24 cellular contexts compared by ENCODE assay signal in genomic region chr2:176492583-176492982, GRCh38.
"Had no signal": no experiment of that assay in that cellular context is flagged by ENCODE, and none has a peak within 500 bp of the region (broad histone marks: within the 10 kb centered on the region; RNA-seq: fewer than 3 reads in every experiment).

No MANE protein-coding gene starts in this region.

- H3K36me3 ChIP-seq: left lung, neutrophil, ovary, prostate gland, spleen, tibial artery had no signal

- H3K27me3 ChIP-seq: ovary had no signal

- H3K9me3 ChIP-seq: left lung, neutrophil, ovary, prostate gland, spleen, tibial artery had no signal

- H3K4me1 ChIP-seq: prostate gland had no signal

- H3K27ac ChIP-seq: neutrophil, prostate gland, tibial artery had no signal

- DNase-seq: activated CD4-positive, alpha-beta T cell treated with anti-CD3 and anti-CD28 coated beads for 36 hours; activated CD4-positive, alpha-beta T cell treated with anti-CD3 and anti-CD28 coated beads, Interleukin-2, amount 50 U/mL, for 4 hours; activated CD8-positive, alpha-beta memory T cell treated with anti-CD3 and anti-CD28 coated beads, Interleukin-2, amount 50 U/mL, for 48 hours; activated naive CD4-positive, alpha-beta T cell treated with Interleukin-2 at 50 U/mL for 16 hours; activated naive CD8-positive, alpha-beta T cell treated with anti-CD3 and anti-CD28 coated beads for 36 hours; activated T-cell treated with anti-CD3 and anti-CD28 coated beads, Interleukin-2, amount 50 U/mL, for 4 hours; cerebellar nuclear complex; cortex of kidney; glutamatergic neuron; hippocampal formation; kidney glomerular epithelial cell; left lung; naive thymus-derived CD8-positive, alpha-beta T cell; ovary; spleen; stimulated activated CD4-positive, alpha-beta T cell treated with anti-CD3 and anti-CD28 coated beads, Interleukin-4, amount 100 ng/mL, for 4 hours; stimulated activated naive CD8-positive, alpha-beta T cell treated with anti-CD3 and anti-CD28 coated beads, Interleukin-15, amount 100 ng/mL, for 72 hours; T1000; tibial artery had no signal

- ATAC-seq: activated CD4-positive, alpha-beta T cell treated with anti-CD3 and anti-CD28 coated beads for 36 hours; activated T-cell treated with anti-CD3 and anti-CD28 coated beads, Interleukin-2, amount 50 U/mL, for 4 hours; left lung; naive thymus-derived CD8-positive, alpha-beta T cell; stimulated activated naive CD8-positive, alpha-beta T cell treated with anti-CD3 and anti-CD28 coated beads, Interleukin-15, amount 100 ng/mL, for 72 hours; WTC11 had no signal

- H3K9me3 Mint-ChIP-seq: activated T-cell treated with anti-CD3 and anti-CD28 coated beads, Interleukin-2, amount 50 U/mL, for 4 hours; activated T-helper 2 cell treated with anti-CD3 and anti-CD28 coated beads, Interferon-gamma antibody, Interleukin-2, Interleukin-4, amounts not matched to agents 10 μg/mL and 5 μg/mL and 100 μg/mL, durations not matched to agents 14 hours and 24 hours and 36 hours; mesothelial cell of epicardium; naive thymus-derived CD8-positive, alpha-beta T cell; WTC11 had no signal

- H3K36me3 Mint-ChIP-seq: activated naive CD8-positive, alpha-beta T cell treated with anti-CD3 and anti-CD28 coated beads for 36 hours; mesothelial cell of epicardium; naive thymus-derived CD8-positive, alpha-beta T cell; WTC11 had no signal

- H3K4me3 ChIP-seq: left lung, ovary, prostate gland, spleen, tibial artery had no signal

- H3K27ac Mint-ChIP-seq: activated CD4-positive, alpha-beta T cell treated with anti-CD3 and anti-CD28 coated beads for 36 hours; activated naive CD8-positive, alpha-beta T cell treated with anti-CD3 and anti-CD28 coated beads for 36 hours; activated T-helper 2 cell treated with anti-CD3 and anti-CD28 coated beads, Interferon-gamma antibody, Interleukin-2, Interleukin-4, amounts not matched to agents 10 μg/mL and 5 μg/mL and 100 μg/mL, durations not matched to agents 14 hours and 24 hours and 36 hours; mesothelial cell of epicardium; naive thymus-derived CD8-positive, alpha-beta T cell; stimulated activated naive CD8-positive, alpha-beta T cell treated with anti-CD3 and anti-CD28 coated beads, Interleukin-15, amount 100 ng/mL, for 72 hours; WTC11 had no signal

- H3K4me3 Mint-ChIP-seq: activated CD4-positive, alpha-beta T cell treated with anti-CD3 and anti-CD28 coated beads for 36 hours; activated naive CD8-positive, alpha-beta T cell treated with anti-CD3 and anti-CD28 coated beads for 36 hours; activated T-cell treated with anti-CD3 and anti-CD28 coated beads, Interleukin-2, amount 50 U/mL, for 4 hours; mesothelial cell of epicardium; stimulated activated naive CD8-positive, alpha-beta T cell treated with anti-CD3 and anti-CD28 coated beads, Interleukin-15, amount 100 ng/mL, for 72 hours; WTC11 had no signal
